Comparison of ENCODE assay signal across 29 cellular contexts in the genomic region with DNA sequence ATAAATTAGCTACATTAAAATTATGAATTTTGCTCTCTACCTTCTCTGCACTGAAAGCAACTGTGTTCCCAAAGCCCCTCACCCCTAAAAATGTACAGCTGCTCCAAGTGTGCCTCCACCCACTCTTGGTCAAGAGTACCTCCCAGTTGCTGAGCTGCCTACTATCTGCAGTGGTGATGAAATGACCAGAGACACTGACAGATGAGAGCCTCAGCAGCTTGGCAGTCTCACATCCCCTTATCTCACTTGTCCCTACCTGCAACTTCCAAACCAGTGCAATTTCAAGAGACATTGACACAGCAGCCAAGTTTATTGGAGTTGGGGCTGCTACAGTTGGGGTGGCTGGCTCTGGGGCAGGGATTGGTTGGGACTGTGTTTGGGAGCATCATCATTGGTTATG. TPM values are rescaled to one million over a fixed set of nuclear protein-coding genes. Genes with fewer than 3 reads are reported as not detected.
"Had no signal": no experiment of that assay in that cellular context is flagged by ENCODE, and none has a peak within 500 bp of the region (broad histone marks: within the 10 kb centered on the region; RNA-seq: fewer than 3 reads in every experiment).

No MANE protein-coding gene starts in this region.

- H3K36me3 ChIP-seq: stomach, suprapubic skin, thoracic aorta, thyroid gland, tibial artery, tibial nerve, transverse colon, upper lobe of left lung, upper lobe of right lung, uterus, vagina had no signal

- DNase-seq: stimulated activated CD4-positive, alpha-beta T cell treated with anti-CD3 and anti-CD28 coated beads, Interleukin-2, amount 100 ng/mL, for 48 hours; stimulated activated CD4-positive, alpha-beta T cell treated with anti-CD3 and anti-CD28 coated beads, Interleukin-4, amount 100 ng/mL, for 1 hour; stimulated activated CD4-positive, alpha-beta T cell treated with anti-CD3 and anti-CD28 coated beads, Interleukin-4, amount 100 ng/mL, for 24 hours; stimulated activated CD4-positive, alpha-beta T cell treated with anti-CD3 and anti-CD28 coated beads, Interleukin-4, amount 100 ng/mL, for 4 hours; stimulated activated CD8-positive, alpha-beta memory T cell treated with anti-CD3 and anti-CD28 coated beads, Interleukin-4, amount 100 ng/mL, for 48 hours; stimulated activated naive B cell treated with anti-CD40 and anti-IgM and Interleukin-4, amounts not matched to agents 10 μg/mL and 1 μg/mL and 100 μg/mL, for 72 hours; stimulated activated naive CD4-positive, alpha-beta T cell; stimulated activated naive CD4-positive, alpha-beta T cell treated with Interleukin-2 at 50 U/mL for 16 hours; stimulated activated naive CD8-positive, alpha-beta T cell treated with anti-CD3 and anti-CD28 coated beads, Interleukin-15, amount 100 ng/mL, for 72 hours; stimulated activated naive CD8-positive, alpha-beta T cell treated with anti-CD3 and anti-CD28 coated beads, Interleukin-15, Interleukin-2, amounts not matched to agents 100 U/mL and 50 U/mL, for 24 hours; stomach; substantia nigra; testis; thyroid gland; tibial artery; transverse colon; trophoblast cell; upper lobe of left lung; upper lobe of right lung; uterus had no signal

- H3K27ac ChIP-seq: stomach, suprapubic skin, testis, thoracic aorta, thyroid gland, tibial artery, tibial nerve, transverse colon, upper lobe of left lung, upper lobe of right lung, uterus, vagina had no signal

- H3K9me3 ChIP-seq: stomach, suprapubic skin, testis, thoracic aorta, thyroid gland, transverse colon, upper lobe of right lung, uterus, vagina had no signal

- H3K4me1 ChIP-seq: stomach, suprapubic skin, testis, thyroid gland, tibial artery, tibial nerve, transverse colon, upper lobe of left lung, upper lobe of right lung, uterus, vagina had no signal

- H3K27me3 ChIP-seq: testis, thyroid gland, tibial artery, tibial nerve, transverse colon, upper lobe of left lung, upper lobe of right lung, uterus, vagina had no signal

- ATAC-seq: stimulated activated effector memory CD8-positive, alpha-beta T cell treated with anti-CD3 and anti-CD28 coated beads, Interleukin-12 subunit alpha, Interleukin-12 subunit beta, amount 100 ng/mL, for 72 hours; stimulated activated memory B cell treated with anti-CD40 and anti-IgM and Interleukin-4, amounts not matched to agents 10 μg/mL and 1 μg/mL and 100 μg/mL, for 72 hours; stimulated activated naive B cell treated with anti-CD40 and anti-IgM and Interleukin-4, amounts not matched to agents 10 μg/mL and 1 μg/mL and 100 μg/mL, for 72 hours; stimulated activated naive CD8-positive, alpha-beta T cell treated with anti-CD3 and anti-CD28 coated beads, Interleukin-15, amount 100 ng/mL, for 72 hours; stimulated activated naive CD8-positive, alpha-beta T cell treated with anti-CD3 and anti-CD28 coated beads, Interleukin-15, Interleukin-2, amounts not matched to agents 100 U/mL and 50 U/mL, for 24 hours; upper lobe of right lung had no signal

- H3K4me3 ChIP-seq: stomach, suprapubic skin, testis, thoracic aorta, thyroid gland, tibial artery, tibial nerve, transverse colon, upper lobe of left lung, upper lobe of right lung, uterus, vagina had no signal

- FAIRE-seq: urothelium cell line had no signal

RNA-seq across cellular contexts. Expression of gene COL6A5, which starts 52.2 kb away (rescaled TPM):
- total RNA-seq: subcutaneous adipose tissue, thoracic aorta, tibial nerve, transverse colon, ureter, vagina had no signal
